ENCODE assay signal across 15 cellular contexts in genomic region chr11:10117709-10118341, GRCh38.
A peak's percentile ranks its signal among the peaks of the same experiment; 100 is the strongest.
DNase-seq lines count a peak whose midpoint lies in the region; TF ChIP-seq lines count a peak whose summit lies in the region.
"Had no signal": no experiment of that assay in that cellular context is flagged by ENCODE, and none has a peak within 500 bp of the region (broad histone marks: within the 10 kb centered on the region; RNA-seq: fewer than 3 reads in every experiment).

No MANE protein-coding gene starts in this region.

- H3K36me3 ChIP-seq in SK-N-MC (ENCODE audit: insufficient read depth, low read length): 0 out of 2 replicates have a peak, but pooled peaks cover 5% of the 10 kb centered on the region
- no peaks in the 10 kb centered on the region for H3K36me3 ChIP-seq in osteoblast (ENCODE audit: insufficient read depth, low read length)
- H3K36me3 ChIP-seq in transverse colon: no peaks in the 10 kb centered on the region
- H3K36me3 ChIP-seq: BE2C had no signal

- H3K4me3 ChIP-seq in SK-N-MC: no peak overlapping the region
- H3K4me3 ChIP-seq in fibroblast of the aortic adventitia (ENCODE audit: low read depth, low read length): no peak overlapping the region
- H3K4me3 ChIP-seq in osteoblast (ENCODE audit: insufficient read depth, low read length): no peak overlapping the region
- H3K4me3 ChIP-seq in transverse colon: no peak overlapping the region

- TF ChIP-seq CTCF in fibroblast of the aortic adventitia (IDR thresholded peaks at IDR 0.05; ENCODE audit: insufficient read depth, low read length) (no peak), osteoblast (IDR thresholded peaks at IDR 0.05; ENCODE audit: extremely low read depth, low read depth, low read length) (no peak), transverse colon (IDR thresholded peaks at IDR 0.05) (no peak)

- H3K9ac ChIP-seq in SK-N-MC (ENCODE audit: insufficient read length): no peak overlapping the region

- H3K79me2 ChIP-seq in osteoblast (ENCODE audit: insufficient read depth, low read length): peaks cover 15% of the 10 kb centered on the region

- H3K27me3 ChIP-seq in osteoblast (ENCODE audit: insufficient read depth, low read length): no peaks in the 10 kb centered on the region
- no peaks in the 10 kb centered on the region for H3K27me3 ChIP-seq in transverse colon
- H3K27me3 ChIP-seq: BE2C had no signal

- H3K27ac ChIP-seq in SK-N-MC (peak overlapping the region; percentile 11; the same call in 1 of the 2 replicates), osteoblast (ENCODE audit: low read depth, low read length) (peak overlapping the region; percentile 80), transverse colon (peak overlapping the region in 2 of 4 donors; percentile 11 to 45)

- H3K4me2 ChIP-seq in osteoblast (ENCODE audit: insufficient read depth, low read length): peak overlapping the region; percentile 54

- H3K4me1 ChIP-seq in osteoblast (ENCODE audit: insufficient read depth, low read length): peaks cover 42% of the 10 kb centered on the region
- peaks cover 0 to 19% (median 4%) of the 10 kb centered on the region in 4 donors for H3K4me1 ChIP-seq in transverse colon
- H3K4me1 ChIP-seq: BE2C had no signal

- H4K20me1 ChIP-seq in osteoblast (ENCODE audit: insufficient read depth, low read length): no peaks in the 10 kb centered on the region

- intact Hi-C loops in transverse colon (cut with DNase I; ENCODE audit: low total_unique reads): no loop called here

- TF ChIP-seq EP300 in transverse colon (IDR thresholded peaks at IDR 0.05; ENCODE audit: low read depth): no peak

- H2AFZ ChIP-seq in osteoblast (ENCODE audit: low read length): no peak overlapping the region

- peak; percentile 43 for DNase-seq in AG20443 (ENCODE audit: low spot score)
- no peak for DNase-seq in SK-N-MC (ENCODE audit: low read depth, low spot score)
- DNase-seq in fibroblast of the aortic adventitia (ENCODE audit: low read depth): peak; percentile 91
- no peak for DNase-seq in osteoblast (ENCODE audit: insufficient read length, low spot score, missing footprints)
- DNase-seq in SW 1271 (lab: John Stamatoyannopoulos, UW): no peak
- no peak for DNase-seq in stimulated activated CD4-positive, alpha-beta T cell treated with anti-CD3 and anti-CD28 coated beads, Interleukin-2, amount 100 ng/mL, for 24 hours
- no peak for DNase-seq in NCI-H2171 (lab: John Stamatoyannopoulos, UW)
- DNase-seq in transverse colon: no peak
- DNase-seq: activated T-cell treated with anti-CD3 and anti-CD28 coated beads, Interleukin-2, amount 50 U/mL, for 4 hours; BE2C; immature natural killer cell; KBM-7; naive thymus-derived CD8-positive, alpha-beta T cell; NCI-H187; NK-92 treated with Interleukin-12 subunit alpha and Interleukin-12 subunit beta, amount 100 ng/mL, for 24 hours had no signal

- WGBS in transverse colon (ENCODE audit: low coverage in 1 of 2), 2 donors: 61 to 65% methylated on average over 2 of the region's 2 CpGs

- no peak for TF ChIP-seq POLR2A in transverse colon (IDR thresholded peaks at IDR 0.05)

- H3K9me3 ChIP-seq in SK-N-MC (ENCODE audit: low read depth, low read length) (peaks cover 3% of the 10 kb centered on the region; the same call in 1 of the 2 replicates), osteoblast (ENCODE audit: low read depth, low read length) (no peaks in the 10 kb centered on the region), transverse colon (no peaks in the 10 kb centered on the region)
- H3K9me3 ChIP-seq: BE2C had no signal

- in situ Hi-C loops in transverse colon (cut with MboI; ENCODE audit: low pct_ligation_motif_present in 1 of 4, low pct_unique_long_range_greater_than_20kb in 1 of 4, low sequenced_read_pairs in 3 of 4): no loop called here

Comparison
In these comparisons a context has a peak if more than half of its experiments do, and no peak if none do; other contexts are left out.
1. DNase-seq: peak in AG20443 (single experiment) and fibroblast of the aortic adventitia (single experiment); none in SK-N-MC (single experiment), osteoblast (single experiment), SW 1271 (0 of 2), stimulated activated CD4-positive, alpha-beta T cell treated with anti-CD3 and anti-CD28 coated beads, Interleukin-2, amount 100 ng/mL, for 24 hours (0 of 2), NCI-H2171 (single experiment) and transverse colon (single experiment).